In genomic region chr22:34036936-34037335, GRCh38 we compare ENCODE assay signal across 12 cellular contexts.
"Had no signal": no experiment of that assay in that cellular context is flagged by ENCODE, and none has a peak within 500 bp of the region (broad histone marks: within the 10 kb centered on the region; RNA-seq: fewer than 3 reads in every experiment).

No MANE protein-coding gene starts in this region.

- FAIRE-seq: bronchial epithelial cell, islet of Langerhans had no signal

- H3K4me1 Mint-ChIP-seq: activated CD4-positive, alpha-beta memory T cell treated with anti-CD3 and anti-CD28 coated beads, Interleukin-2, amount 10 ng/mL, durations not matched to agents 7 days and 5 days; activated naive CD8-positive, alpha-beta T cell treated with anti-CD3 and anti-CD28 coated beads for 36 hours; memory B cell had no signal

- ATAC-seq: left lobe of liver had no signal

- H3K27ac Mint-ChIP-seq: activated CD4-positive, alpha-beta memory T cell treated with anti-CD3 and anti-CD28 coated beads, Interleukin-2, amount 10 ng/mL, durations not matched to agents 7 days and 5 days; activated naive CD8-positive, alpha-beta T cell treated with anti-CD3 and anti-CD28 coated beads for 36 hours; memory B cell had no signal

- H3K9me3 ChIP-seq: ovary had no signal

- H3K27ac ChIP-seq: ovary, skin epidermis had no signal

- H3K36me3 ChIP-seq: ovary had no signal

- H3K4me3 ChIP-seq: ovary, skin epidermis had no signal

- H3K4me3 Mint-ChIP-seq: activated CD4-positive, alpha-beta memory T cell treated with anti-CD3 and anti-CD28 coated beads, Interleukin-2, amount 10 ng/mL, durations not matched to agents 7 days and 5 days; activated naive CD8-positive, alpha-beta T cell treated with anti-CD3 and anti-CD28 coated beads for 36 hours; memory B cell had no signal

- DNase-seq: activated CD4-positive, alpha-beta memory T cell treated with anti-CD3 and anti-CD28 coated beads, Interleukin-2, amount 10 ng/mL, durations not matched to agents 7 days and 5 days; activated gamma-delta T cell treated with Interleukin-2 at 50 U/mL for 16 hours; activated naive CD8-positive, alpha-beta T cell treated with anti-CD3 and anti-CD28 coated beads for 36 hours; activated T-cell treated with anti-CD3 and anti-CD28 coated beads, Interleukin-2, amount 50 U/mL, for 48 hours; anterior cingulate cortex; ovary; T-helper 9 cell had no signal

- H3K27me3 Mint-ChIP-seq: activated CD4-positive, alpha-beta memory T cell treated with anti-CD3 and anti-CD28 coated beads, Interleukin-2, amount 10 ng/mL, durations not matched to agents 7 days and 5 days had no signal

- H3K27me3 ChIP-seq: ovary had no signal

- H3K36me3 Mint-ChIP-seq: memory B cell had no signal
